ENCODE assay signal across 8 cellular contexts in genomic region chr1:11642418-11643017, GRCh38. TPM values are rescaled to one million over a fixed set of nuclear protein-coding genes. Genes with fewer than 3 reads are reported as not detected.
A peak's percentile ranks its signal among the peaks of the same experiment; 100 is the strongest.
DNase-seq lines count a peak whose midpoint lies in the region; TF ChIP-seq lines count a peak whose summit lies in the region.
"Not testable (repeated sequence)": the region's sequence is repeated elsewhere in the genome, so short reads cannot be mapped to it uniquely, and the experiment has no call there.

No MANE protein-coding gene starts in this region.

- not testable (repeated sequence) for H3K36me3 Mint-ChIP-seq in activated CD4-positive, alpha-beta T cell treated with anti-CD3 and anti-CD28 coated beads, Interleukin-2, amount 10 ng/mL, durations not matched to agents 24 days and 14 days (ENCODE audit: low read depth)

- not testable (repeated sequence) for H3K4me3 ChIP-seq in DOHH2 (ENCODE audit: low read length); Karpas-422 (ENCODE audit: low read length); breast epithelium; tibial nerve

- not testable (repeated sequence) for H3K4me2 ChIP-seq in DOHH2 (ENCODE audit: low read length); Karpas-422 (ENCODE audit: low read depth, low read length, poor library complexity, severe bottlenecking)

- TF ChIP-seq CTCF in DOHH2 (IDR thresholded peaks at IDR 0.05; ENCODE audit: low read depth, low read length, poor library complexity, severe bottlenecking) (peak; percentile 89), breast epithelium (IDR thresholded peaks at IDR 0.05) (peak; percentile 68 to 98 (median 94)), tibial nerve (IDR thresholded peaks at IDR 0.05) (peak; percentile 91 to 97 (median 94))

- not testable (repeated sequence) for TF ChIP-seq EP300 in tibial nerve (IDR thresholded peaks at IDR 0.05)

- H3K36me3 ChIP-seq in DOHH2 (ENCODE audit: control insufficient read depth, low read length); Karpas-422 (ENCODE audit: insufficient read depth, low read length); breast epithelium; tibial nerve: not testable (repeated sequence)

- not testable (repeated sequence) for H3K4me1 ChIP-seq in DOHH2 (ENCODE audit: control insufficient read depth, low read length); Karpas-422 (ENCODE audit: low read length); breast epithelium
- peaks cover 0 to 31% (median 2%) of the 10 kb centered on the region in 4 donors for H3K4me1 ChIP-seq in tibial nerve

- not testable (repeated sequence) for H3K27ac ChIP-seq in DOHH2 (ENCODE audit: low read depth, low read length); Karpas-422 (ENCODE audit: low read length); breast epithelium; tibial nerve

- H3K27me3 Mint-ChIP-seq in activated CD4-positive, alpha-beta T cell treated with anti-CD3 and anti-CD28 coated beads, Interleukin-2, amount 10 ng/mL, durations not matched to agents 24 days and 14 days = peaks cover 17% of the 10 kb centered on the region

- H3K9me2 ChIP-seq in DOHH2 (replicated peaks; ENCODE audit: control insufficient read depth, low read length); Karpas-422 (replicated peaks; ENCODE audit: insufficient read depth, low read length): not testable (repeated sequence)

- not testable (repeated sequence) for H3K9ac ChIP-seq in Karpas-422 (ENCODE audit: low read length)

- intact Hi-C loops in activated CD4-positive, alpha-beta T cell treated with anti-CD3 and anti-CD28 coated beads, Interleukin-2, amount 10 ng/mL, durations not matched to agents 24 days and 14 days (cut with micrococcal nuclease) = loop anchor here (1.0 to 5.0 kb wide), 3 partner anchors 164 to 401 kb away; no protein-coding TSS in a partner anchor
- intact Hi-C loops in breast epithelium (cut with DNase I; ENCODE audit: low total_unique reads) = loop anchor here (5.0 kb wide), 1 partner anchor 605 kb away; no protein-coding TSS in a partner anchor
- intact Hi-C loops in posterior cingulate gyrus (cut with DNase I) = loop anchor here (1.0 to 10.0 kb wide), 3 partner anchors 165 to 401 kb away; partner anchors contain the start of genes DISP3 and UBIAD1

- WGBS in tibial nerve, 2 donors = 50 to 52% methylated on average over 18 of the region's 18 CpGs

- not testable (repeated sequence) for H2AFZ ChIP-seq in Karpas-422 (ENCODE audit: low read length)

- H3K27me3 ChIP-seq in DOHH2 (ENCODE audit: control insufficient read depth, low read length); Karpas-422 (ENCODE audit: low read length); breast epithelium; tibial nerve: not testable (repeated sequence)

- not testable (repeated sequence) for H3K9me3 ChIP-seq in DOHH2 (ENCODE audit: control insufficient read depth, insufficient read depth, low read length); Karpas-422 (ENCODE audit: low read length); breast epithelium; tibial nerve

- H4K20me1 ChIP-seq in DOHH2 (ENCODE audit: control insufficient read depth, insufficient read depth, low read depth, low read length); Karpas-422 (ENCODE audit: insufficient read depth, low read depth, low read length): not testable (repeated sequence)

- not testable (repeated sequence) for H3K4me1 Mint-ChIP-seq in activated CD4-positive, alpha-beta T cell treated with anti-CD3 and anti-CD28 coated beads, Interleukin-2, amount 10 ng/mL, durations not matched to agents 24 days and 14 days

- not testable (repeated sequence) for H3K9me3 Mint-ChIP-seq in activated CD4-positive, alpha-beta T cell treated with anti-CD3 and anti-CD28 coated beads, Interleukin-2, amount 10 ng/mL, durations not matched to agents 24 days and 14 days

- H3F3A ChIP-seq in DOHH2 (ENCODE audit: control insufficient read depth, insufficient read depth) = not testable (repeated sequence)

- not testable (repeated sequence) for H3K27ac Mint-ChIP-seq in activated CD4-positive, alpha-beta T cell treated with anti-CD3 and anti-CD28 coated beads, Interleukin-2, amount 10 ng/mL, durations not matched to agents 24 days and 14 days

- not testable (repeated sequence) for TF ChIP-seq POLR2A in breast epithelium (IDR thresholded peaks at IDR 0.05); tibial nerve (IDR thresholded peaks at IDR 0.05)

- H3K79me2 ChIP-seq in DOHH2 (ENCODE audit: control insufficient read depth, low read length); Karpas-422 (ENCODE audit: low read length): not testable (repeated sequence)

- H3K4me3 Mint-ChIP-seq in activated CD4-positive, alpha-beta T cell treated with anti-CD3 and anti-CD28 coated beads, Interleukin-2, amount 10 ng/mL, durations not matched to agents 24 days and 14 days = not testable (repeated sequence)

- DNase-seq in Karpas-422 = peak; percentile 88
- peak; percentile 28 for DNase-seq in NOMO-1 treated with dmso at 0.1 percent for 144 hours (lab: John Stamatoyannopoulos, UW; ENCODE audit: unreplicated experiment)
- DNase-seq in activated CD4-positive, alpha-beta T cell treated with anti-CD3 and anti-CD28 coated beads, Interleukin-2, amount 10 ng/mL, durations not matched to agents 24 days and 14 days = peak; percentile 91
- DNase-seq in breast epithelium (ENCODE audit: low spot score in 2 of 2) = peak in 1 of 2 donors; percentile 61
- peak; percentile 88 for DNase-seq in hepatic stellate cell (ENCODE audit: low spot score)
- peak in 8 of 10 donors; percentile 54 to 93 (median 78) for DNase-seq in posterior cingulate gyrus
- peak; percentile 70 to 93 for DNase-seq in tibial nerve (ENCODE audit: low spot score in 2 of 2)

RNA-seq across cellular contexts. Expression of gene FBXO2, which starts 11.7 kb away (rescaled TPM):
- total RNA-seq in Karpas-422 (2014; rRNA removed; shearing (Covaris generic); ENCODE audit: low replicate concordance) = not detected in 2 replicates
- 0.76 and 1.0 TPM in 2 replicates for total RNA-seq in activated CD4-positive, alpha-beta T cell treated with anti-CD3 and anti-CD28 coated beads, Interleukin-2, amount 10 ng/mL, durations not matched to agents 24 days and 14 days
- total RNA-seq in breast epithelium (10 to 100 TPM in 2 of 3 donors, 1 to 10 TPM in 1; 1.3 to 49.3 (median 40.6) TPM), tibial nerve (10 to 100 TPM in 3 of 4 donors, 1 to 10 TPM in 1; 7.5 to 21.0 (median 15.6) TPM)

RNA-seq across cellular contexts. Expression of gene FBXO44, which starts 12.2 kb away (rescaled TPM):
- 0.87 TPM in 1 of 2 replicates, not detected in the other for total RNA-seq in Karpas-422 (2014; rRNA removed; shearing (Covaris generic); ENCODE audit: low replicate concordance)
- total RNA-seq in activated CD4-positive, alpha-beta T cell treated with anti-CD3 and anti-CD28 coated beads, Interleukin-2, amount 10 ng/mL, durations not matched to agents 24 days and 14 days = 20.6 and 25.4 TPM in 2 replicates
- total RNA-seq in breast epithelium (10 to 100 TPM; 14.1 to 32.1 (median 31.3) TPM), tibial nerve (10 to 100 TPM; 24.1 to 59.4 (median 35.7) TPM)

RNA-seq across cellular contexts. Expression of gene FBXO6, which starts 21.5 kb away (rescaled TPM):
- total RNA-seq in Karpas-422 (2014; rRNA removed; shearing (Covaris generic); ENCODE audit: low replicate concordance) = 0.25 and 0.60 TPM in 2 replicates
- total RNA-seq in activated CD4-positive, alpha-beta T cell treated with anti-CD3 and anti-CD28 coated beads, Interleukin-2, amount 10 ng/mL, durations not matched to agents 24 days and 14 days = 17.3 and 17.8 TPM in 2 replicates
- 10 to 100 TPM; 10.2 to 17.0 (median 16.5) TPM for total RNA-seq in breast epithelium
- total RNA-seq in tibial nerve = 10 to 100 TPM in 3 of 4 donors, 1 to 10 TPM in 1; 9.6 to 18.2 (median 13.8) TPM

RNA-seq across cellular contexts. Expression of gene MAD2L2, which starts 38.4 kb away (rescaled TPM):
- 89.3 and 117 TPM in 2 replicates for total RNA-seq in Karpas-422 (2014; rRNA removed; shearing (Covaris generic); ENCODE audit: low replicate concordance)
- 80.1 and 81.5 TPM in 2 replicates for total RNA-seq in activated CD4-positive, alpha-beta T cell treated with anti-CD3 and anti-CD28 coated beads, Interleukin-2, amount 10 ng/mL, durations not matched to agents 24 days and 14 days
- total RNA-seq in breast epithelium (10 to 100 TPM; 31.8 to 58.7 (median 47.7) TPM), tibial nerve (10 to 100 TPM; 28.2 to 56.1 (median 32.3) TPM)

RNA-seq across cellular contexts. Expression of gene DRAXIN, which starts 49.0 kb away (rescaled TPM):
- total RNA-seq in Karpas-422 (2014; rRNA removed; shearing (Covaris generic); ENCODE audit: low replicate concordance) = not detected in 2 replicates
- not detected in 2 replicates for total RNA-seq in activated CD4-positive, alpha-beta T cell treated with anti-CD3 and anti-CD28 coated beads, Interleukin-2, amount 10 ng/mL, durations not matched to agents 24 days and 14 days
- under 1 TPM; under 0.01 to 0.15 (median under 0.01) TPM for total RNA-seq in breast epithelium
- total RNA-seq in tibial nerve = 1 to 10 TPM in 1 of 4 donors, under 1 TPM in 2, not detected in 1; under 0.01 to 1.2 (median 0.20) TPM
